Comparison of ENCODE assay signal across 22 cellular contexts in genomic region chr16:27359615-27360014, GRCh38. TPM values are rescaled to one million over a fixed set of nuclear protein-coding genes. Genes with fewer than 3 reads are reported as not detected.
"Had no signal": no experiment of that assay in that cellular context is flagged by ENCODE, and none has a peak within 500 bp of the region (broad histone marks: within the 10 kb centered on the region; RNA-seq: fewer than 3 reads in every experiment).

No MANE protein-coding gene starts in this region.

- H3K27ac ChIP-seq: gastrocnemius medialis, heart right ventricle, neutrophil, psoas muscle had no signal

- FAIRE-seq: endometrium, islet of Langerhans had no signal

- H3K27me3 ChIP-seq: esophagus muscularis mucosa, gastrocnemius medialis, heart right ventricle, neutrophil, spleen, tibial artery, upper lobe of left lung had no signal

- H3K4me3 Mint-ChIP-seq: stimulated activated memory B cell treated with anti-CD40 and anti-IgM and Interleukin-4, amounts not matched to agents 10 μg/mL and 1 μg/mL and 100 μg/mL, for 72 hours; stimulated activated naive CD8-positive, alpha-beta T cell treated with anti-CD3 and anti-CD28 coated beads, Interleukin-15, Interleukin-2, amounts not matched to agents 100 ng/mL and 50 ng/mL, for 24 hours had no signal

- H3K9me3 ChIP-seq: esophagus muscularis mucosa, gastrocnemius medialis, neutrophil, psoas muscle, tibial artery, upper lobe of left lung had no signal

- H3K4me3 ChIP-seq: esophagus muscularis mucosa, gastrocnemius medialis, heart right ventricle, psoas muscle, spleen, tibial artery, upper lobe of left lung had no signal

- ATAC-seq: gastrocnemius medialis; heart right ventricle; naive thymus-derived CD8-positive, alpha-beta T cell; psoas muscle; sciatic nerve; stimulated activated memory B cell treated with anti-CD40 and anti-IgM and Interleukin-4, amounts not matched to agents 10 μg/mL and 1 μg/mL and 100 μg/mL, for 72 hours had no signal

- H3K27me3 Mint-ChIP-seq: naive thymus-derived CD8-positive, alpha-beta T cell; stimulated activated memory B cell treated with anti-CD40 and anti-IgM and Interleukin-4, amounts not matched to agents 10 μg/mL and 1 μg/mL and 100 μg/mL, for 72 hours; stimulated activated naive CD8-positive, alpha-beta T cell treated with anti-CD3 and anti-CD28 coated beads, Interleukin-15, Interleukin-2, amounts not matched to agents 100 ng/mL and 50 ng/mL, for 24 hours had no signal

- H3K9me3 Mint-ChIP-seq: naive thymus-derived CD8-positive, alpha-beta T cell; stimulated activated naive CD8-positive, alpha-beta T cell treated with anti-CD3 and anti-CD28 coated beads, Interleukin-15, Interleukin-2, amounts not matched to agents 100 ng/mL and 50 ng/mL, for 24 hours had no signal

- DNase-seq: effector memory CD4-positive, alpha-beta T cell; gastrocnemius medialis; heart right ventricle; hypothalamus; kidney glomerular epithelial cell; naive thymus-derived CD8-positive, alpha-beta T cell; psoas muscle; retina; spleen; stimulated activated CD4-positive, alpha-beta T cell treated with anti-CD3 and anti-CD28 coated beads, Interleukin-15, amount 100 ng/mL, for 24 hours; stimulated activated CD4-positive, alpha-beta T cell treated with anti-CD3 and anti-CD28 coated beads, Interleukin-1b, Interleukin-23, amount 100 ng/mL, for 48 hours; stimulated activated CD4-positive, alpha-beta T cell treated with anti-CD3 and anti-CD28 coated beads, Interleukin-4, amount 100 ng/mL, for 24 hours; tibial artery had no signal

- H3K4me1 ChIP-seq: gastrocnemius medialis, heart right ventricle, psoas muscle had no signal

- H3K27ac Mint-ChIP-seq: stimulated activated memory B cell treated with anti-CD40 and anti-IgM and Interleukin-4, amounts not matched to agents 10 μg/mL and 1 μg/mL and 100 μg/mL, for 72 hours; stimulated activated naive CD8-positive, alpha-beta T cell treated with anti-CD3 and anti-CD28 coated beads, Interleukin-15, Interleukin-2, amounts not matched to agents 100 ng/mL and 50 ng/mL, for 24 hours had no signal

RNA-seq across cellular contexts. Expression of gene IL21R, which starts 42.4 kb away (rescaled TPM):
- polyA plus RNA-seq: neural cell had no signal
